11 cellular contexts compared by ENCODE assay signal in genomic region chr4:80913381-80913780, GRCh38.
A peak's percentile ranks its signal among the peaks of the same experiment; 100 is the strongest.
DNase-seq lines count a peak whose midpoint lies in the region; ATAC-seq and TF ChIP-seq lines count a peak whose summit lies in the region.
"Had no signal": no experiment of that assay in that cellular context is flagged by ENCODE, and none has a peak within 500 bp of the region (broad histone marks: within the 10 kb centered on the region; RNA-seq: fewer than 3 reads in every experiment).

No MANE protein-coding gene starts in this region.

- intact Hi-C loops in spleen (cut with DNase I; ENCODE audit: low total_unique reads) (no loop called here), ovary (cut with DNase I) (no loop called here), lower lobe of right lung (cut with DNase I) (no loop called here)

- H3K9me3 ChIP-seq in spleen (peaks cover 0 to 4% (median 0%) of the 10 kb centered on the region in 8 donors), ovary (no peaks in the 10 kb centered on the region), lower lobe of right lung (no peaks in the 10 kb centered on the region)

- WGBS in spleen, 5 donors, result 13 to 40% (median 25%) methylated on average over 3 of the region's 3 CpGs
- WGBS in ovary, 3 donors, result 68 to 76% (median 75%) methylated on average over 3 of the region's 3 CpGs

- DNase-seq in NAMALWA (ENCODE audit: low spot score) (peak; percentile 6), spleen (no peak), ovary (no peak), T-helper 9 cell (no peak), lower lobe of right lung (no peak)
- DNase-seq: islet precursor cell, PC-3, posterior cingulate gyrus had no signal

- H3K27ac ChIP-seq in spleen (no peak overlapping the region), ovary (no peak overlapping the region), lower lobe of right lung (no peak overlapping the region)

- H3K36me3 ChIP-seq in spleen, result no peaks in the 10 kb centered on the region
- no peaks in the 10 kb centered on the region for H3K36me3 ChIP-seq in ovary
- no peaks in the 10 kb centered on the region for H3K36me3 ChIP-seq in lower lobe of right lung

- H3K4me3 ChIP-seq in spleen (no peak overlapping the region), ovary (no peak overlapping the region), lower lobe of right lung (no peak overlapping the region)

- TF ChIP-seq EP300 in ovary (IDR thresholded peaks at IDR 0.05), result no peak

- ATAC-seq in GM18498 (IDR thresholded peaks at IDR 0.05; ENCODE audit: unreplicated experiment) (peak; percentile 91), GM19328 (IDR thresholded peaks at IDR 0.05; ENCODE audit: unreplicated experiment) (peak; percentile 71), HG02884 (IDR thresholded peaks at IDR 0.05; ENCODE audit: unreplicated experiment) (peak; percentile 75), lower lobe of right lung (no peak)
- ATAC-seq: PC-3 had no signal

- H3K4me1 ChIP-seq in spleen, result no peaks in the 10 kb centered on the region
- no peaks in the 10 kb centered on the region for H3K4me1 ChIP-seq in ovary (ENCODE audit: insufficient read depth)
- no peaks in the 10 kb centered on the region for H3K4me1 ChIP-seq in lower lobe of right lung

- H3K27me3 ChIP-seq in spleen (replicated peaks in 1 of 7) (no peaks in the 10 kb centered on the region), ovary (no peaks in the 10 kb centered on the region), lower lobe of right lung (ENCODE audit: low read depth) (no peaks in the 10 kb centered on the region)

- TF ChIP-seq CTCF in spleen (IDR thresholded peaks at IDR 0.05 in 8 of 11, conservative IDR thresholded peaks at IDR 0.05 in 3 of 11), result no peak
- no peak for TF ChIP-seq CTCF in ovary (IDR thresholded peaks at IDR 0.05)
- TF ChIP-seq CTCF in lower lobe of right lung (IDR thresholded peaks at IDR 0.05), result no peak

- TF ChIP-seq POLR2A in spleen (IDR thresholded peaks at IDR 0.05) (no peak), ovary (IDR thresholded peaks at IDR 0.05) (no peak)

Comparison
In these comparisons a context has a peak if more than half of its experiments do, and no peak if none do; other contexts are left out.
1. ATAC-seq: peak in GM18498 (single experiment), GM19328 (single experiment) and HG02884 (single experiment); none in lower lobe of right lung (0 of 2).